In genomic region chr16:24896439-24896838, GRCh38 we compare ENCODE assay signal across 25 cellular contexts. TPM values are rescaled to one million over a fixed set of nuclear protein-coding genes. Genes with fewer than 3 reads are reported as not detected.
DNase-seq lines count a peak whose midpoint lies in the region; ATAC-seq and TF ChIP-seq lines count a peak whose summit lies in the region.
"Had no signal": no experiment of that assay in that cellular context is flagged by ENCODE, and none has a peak within 500 bp of the region (broad histone marks: within the 10 kb centered on the region; RNA-seq: fewer than 3 reads in every experiment).

No MANE protein-coding gene starts in this region.

- H3K36me3 Mint-ChIP-seq in naive B cell, result peaks cover 0 to 7% of the 10 kb centered on the region in 2 donors
- H3K36me3 Mint-ChIP-seq: activated CD4-positive, alpha-beta memory T cell treated with anti-CD3 and anti-CD28 coated beads for 36 hours; activated naive CD4-positive, alpha-beta T cell treated with anti-CD3 and anti-CD28 coated beads, Interleukin-2, amount 50 U/mL, for 72 hours had no signal

- H3K27ac Mint-ChIP-seq in naive B cell, result no peak overlapping the region
- H3K27ac Mint-ChIP-seq: activated CD4-positive, alpha-beta memory T cell treated with anti-CD3 and anti-CD28 coated beads for 36 hours; activated naive CD4-positive, alpha-beta T cell treated with anti-CD3 and anti-CD28 coated beads, Interleukin-2, amount 50 U/mL, for 72 hours; activated T-helper 2 cell treated with anti-CD3 and anti-CD28 coated beads, Interferon-gamma antibody, Interleukin-2, Interleukin-4, amounts not matched to agents 10 μg/mL and 5 μg/mL and 100 μg/mL, durations not matched to agents 14 hours and 24 hours and 36 hours had no signal

- peaks cover 0 to 7% (median 5%) of the 10 kb centered on the region in 3 donors for H3K27me3 Mint-ChIP-seq in naive B cell
- H3K27me3 Mint-ChIP-seq: activated CD4-positive, alpha-beta memory T cell treated with anti-CD3 and anti-CD28 coated beads for 36 hours had no signal

- peak; percentile 70 for ATAC-seq in GM18505 (IDR thresholded peaks at IDR 0.05; ENCODE audit: unreplicated experiment)
- ATAC-seq in HG03103 (IDR thresholded peaks at IDR 0.05; ENCODE audit: low read depth, unreplicated experiment), result peak; percentile 68
- ATAC-seq in naive B cell (ENCODE audit: low read depth in 2 of 2), result peak; percentile 76 to 90
- no peak for ATAC-seq in GM21786 (IDR thresholded peaks at IDR 0.05; ENCODE audit: unreplicated experiment)
- ATAC-seq: activated CD4-positive, CD25-positive, alpha-beta regulatory T cell treated with anti-CD3 and anti-CD28 coated beads, Interleukin-2, amount 50 U/mL, for 24 hours; activated naive CD4-positive, alpha-beta T cell treated with anti-CD3 and anti-CD28 coated beads, Interleukin-2, amount 50 U/mL, for 72 hours had no signal

- peaks cover 2 to 10% (median 6%) of the 10 kb centered on the region in 7 donors for H3K9me3 Mint-ChIP-seq in naive B cell
- H3K9me3 Mint-ChIP-seq: activated T-helper 2 cell treated with anti-CD3 and anti-CD28 coated beads, Interferon-gamma antibody, Interleukin-2, Interleukin-4, amounts not matched to agents 10 μg/mL and 5 μg/mL and 100 μg/mL, durations not matched to agents 14 hours and 24 hours and 36 hours had no signal

- TF ChIP-seq POLR2A in GM18505 (IDR thresholded peaks at IDR 0.05; ENCODE audit: borderline replicate concordance, extremely low read depth, insufficient read depth, insufficient read length), result no peak

- H3K4me3 Mint-ChIP-seq in naive B cell, result peak overlapping the region in 1 of 8 donors; percentile 21
- H3K4me3 Mint-ChIP-seq: activated CD4-positive, alpha-beta memory T cell treated with anti-CD3 and anti-CD28 coated beads for 36 hours had no signal

- DNase-seq in NOMO-1 treated with dmso at 0.1 percent for 144 hours (lab: John Stamatoyannopoulos, UW; ENCODE audit: unreplicated experiment), result peak; percentile 66
- peak; percentile 11 for DNase-seq in naive B cell
- no peak for DNase-seq in DMS79 (lab: John Stamatoyannopoulos, UW)
- no peak for DNase-seq in HT-29 (ENCODE audit: low spot score)
- DNase-seq in kidney glomerular epithelial cell (lab: John Stamatoyannopoulos, UW), result no peak
- DNase-seq: activated CD4-positive, alpha-beta memory T cell treated with anti-CD3 and anti-CD28 coated beads for 36 hours; activated CD8-positive, alpha-beta memory T cell treated with anti-CD3 and anti-CD28 coated beads, Interleukin-2, amount 50 U/mL, for 48 hours; DMS153; effector CD4-positive, alpha-beta T cell; left ventricle myocardium inferior; NCI-H1092 treated with DMSO at 0.1 percent for 48 hours; NCI-H187 treated with DMSO at 0.1 percent for 48 hours; NCI-H526 treated with DMSO at 0.1 percent for 48 hours; stimulated activated CD4-positive, alpha-beta T cell treated with anti-CD3 and anti-CD28 coated beads, Interleukin-1b, Interleukin-23, amount 100 ng/mL, for 48 hours; T-helper 1 cell; transverse colon had no signal

- H3K4me1 Mint-ChIP-seq in naive B cell, result peaks cover 6 to 13% (median 7%) of the 10 kb centered on the region in 3 donors

RNA-seq across cellular contexts. Expression of gene SLC5A11, which starts 50.7 kb away (rescaled TPM):
- not detected for polyA plus RNA-seq in naive B cell (ENCODE audit: low read depth in 6 of 6)
- total RNA-seq in HT-29 (2014; rRNA removed; shearing (Covaris generic)), result 0.08 and 0.91 TPM in 2 replicates
- total RNA-seq: A673; activated naive CD4-positive, alpha-beta T cell treated with anti-CD3 and anti-CD28 coated beads, Interleukin-2, amount 50 U/mL, for 72 hours; activated T-helper 2 cell treated with anti-CD3 and anti-CD28 coated beads, Interferon-gamma antibody, Interleukin-2, Interleukin-4, amounts not matched to agents 10 μg/mL and 5 μg/mL and 100 μg/mL, durations not matched to agents 14 hours and 24 hours and 36 hours; renal cortical epithelial cell; RPMI7951 had no signal

Comparison
In these comparisons a context has a peak if more than half of its experiments do, and no peak if none do; other contexts are left out.
1. DNase-seq: peak in NOMO-1 treated with dmso at 0.1 percent for 144 hours (single experiment) and naive B cell (single experiment); none in DMS79 (single experiment), HT-29 (single experiment) and kidney glomerular epithelial cell (single experiment).